22 cellular contexts compared by ENCODE assay signal in genomic region chr2:222239091-222239490, GRCh38. TPM values are rescaled to one million over a fixed set of nuclear protein-coding genes. Genes with fewer than 3 reads are reported as not detected.
"Had no signal": no experiment of that assay in that cellular context is flagged by ENCODE, and none has a peak within 500 bp of the region (broad histone marks: within the 10 kb centered on the region; RNA-seq: fewer than 3 reads in every experiment).

No MANE protein-coding gene starts in this region.

- H3K9me3 Mint-ChIP-seq: activated CD8-positive, alpha-beta T cell treated with anti-CD3 and anti-CD28 coated beads for 36 hours; activated naive CD4-positive, alpha-beta T cell treated with anti-CD3 and anti-CD28 coated beads for 36 hours; activated T-cell treated with anti-CD3 and anti-CD28 coated beads, Interleukin-2, amount 50 U/mL, for 24 hours; stimulated activated effector memory CD8-positive, alpha-beta T cell treated with anti-CD3 and anti-CD28 coated beads, Interleukin-12 subunit alpha, Interleukin-12 subunit beta, amount 100 ng/mL, for 72 hours had no signal

- H3K27ac ChIP-seq: body of pancreas, dorsolateral prefrontal cortex, parathyroid adenoma, right lobe of liver, stomach, upper lobe of right lung had no signal

- DNase-seq: activated CD4-positive, alpha-beta T cell treated with anti-CD3 and anti-CD28 coated beads for 48 hours; activated CD4-positive, CD25-positive, alpha-beta regulatory T cell; activated CD8-positive, alpha-beta T cell treated with anti-CD3 and anti-CD28 coated beads for 36 hours; activated naive CD4-positive, alpha-beta T cell treated with anti-CD3 and anti-CD28 coated beads for 36 hours; activated T-cell treated with anti-CD3 and anti-CD28 coated beads, Interleukin-2, amount 50 U/mL, for 24 hours; body of pancreas; central memory CD4-positive, alpha-beta T cell; dorsolateral prefrontal cortex; erythroblast; head of caudate nucleus; mesenchymal stem cell; naive thymus-derived CD4-positive, alpha-beta T cell; right lobe of liver; small intestine; stimulated activated CD4-positive, alpha-beta T cell treated with anti-CD3 and anti-CD28 coated beads, Interleukin-4, amount 100 ng/mL, for 1 hour; stomach; T-helper 9 cell; upper lobe of right lung had no signal

- H3K4me1 Mint-ChIP-seq: naive thymus-derived CD4-positive, alpha-beta T cell; stimulated activated effector memory CD8-positive, alpha-beta T cell treated with anti-CD3 and anti-CD28 coated beads, Interleukin-12 subunit alpha, Interleukin-12 subunit beta, amount 100 ng/mL, for 72 hours had no signal

- H3K36me3 ChIP-seq: right lobe of liver, stomach, upper lobe of right lung had no signal

- H2AFZ ChIP-seq: parathyroid adenoma had no signal

- H3K36me3 Mint-ChIP-seq: naive thymus-derived CD4-positive, alpha-beta T cell; stimulated activated effector memory CD8-positive, alpha-beta T cell treated with anti-CD3 and anti-CD28 coated beads, Interleukin-12 subunit alpha, Interleukin-12 subunit beta, amount 100 ng/mL, for 72 hours had no signal

- H3K27me3 ChIP-seq: body of pancreas, right lobe of liver had no signal

- H3K4me1 ChIP-seq: parathyroid adenoma, upper lobe of right lung had no signal

- H3K9ac ChIP-seq: parathyroid adenoma had no signal

- H3K4me3 Mint-ChIP-seq: activated CD8-positive, alpha-beta T cell treated with anti-CD3 and anti-CD28 coated beads for 36 hours; activated naive CD4-positive, alpha-beta T cell treated with anti-CD3 and anti-CD28 coated beads for 36 hours; activated T-cell treated with anti-CD3 and anti-CD28 coated beads, Interleukin-2, amount 50 U/mL, for 24 hours; naive thymus-derived CD4-positive, alpha-beta T cell; stimulated activated effector memory CD8-positive, alpha-beta T cell treated with anti-CD3 and anti-CD28 coated beads, Interleukin-12 subunit alpha, Interleukin-12 subunit beta, amount 100 ng/mL, for 72 hours had no signal

- ATAC-seq: activated CD8-positive, alpha-beta T cell treated with anti-CD3 and anti-CD28 coated beads for 36 hours; body of pancreas; naive thymus-derived CD4-positive, alpha-beta T cell; stimulated activated effector memory CD8-positive, alpha-beta T cell treated with anti-CD3 and anti-CD28 coated beads, Interleukin-12 subunit alpha, Interleukin-12 subunit beta, amount 100 ng/mL, for 72 hours; upper lobe of right lung had no signal

- H3K9me3 ChIP-seq: body of pancreas, right lobe of liver, stomach, upper lobe of right lung had no signal

- H3K4me3 ChIP-seq: body of pancreas, dorsolateral prefrontal cortex, right lobe of liver, stomach, upper lobe of right lung had no signal

- H3K27ac Mint-ChIP-seq: activated CD8-positive, alpha-beta T cell treated with anti-CD3 and anti-CD28 coated beads for 36 hours; activated naive CD4-positive, alpha-beta T cell treated with anti-CD3 and anti-CD28 coated beads for 36 hours; activated T-cell treated with anti-CD3 and anti-CD28 coated beads, Interleukin-2, amount 50 U/mL, for 24 hours; naive thymus-derived CD4-positive, alpha-beta T cell; stimulated activated effector memory CD8-positive, alpha-beta T cell treated with anti-CD3 and anti-CD28 coated beads, Interleukin-12 subunit alpha, Interleukin-12 subunit beta, amount 100 ng/mL, for 72 hours had no signal

- H3K79me2 ChIP-seq: parathyroid adenoma had no signal

RNA-seq across cellular contexts. Expression of gene PAX3, which starts 59.7 kb away (rescaled TPM):
- total RNA-seq: activated CD8-positive, alpha-beta T cell treated with anti-CD3 and anti-CD28 coated beads for 36 hours; activated naive CD4-positive, alpha-beta T cell treated with anti-CD3 and anti-CD28 coated beads for 36 hours; body of pancreas; liver; mucosa of gallbladder; naive thymus-derived CD4-positive, alpha-beta T cell; right lobe of liver; stomach; upper lobe of right lung had no signal
- polyA plus RNA-seq: liver; naive thymus-derived CD4-positive, alpha-beta T cell; small intestine; stomach had no signal
